21 cellular contexts compared by ENCODE assay signal in the genomic region with DNA sequence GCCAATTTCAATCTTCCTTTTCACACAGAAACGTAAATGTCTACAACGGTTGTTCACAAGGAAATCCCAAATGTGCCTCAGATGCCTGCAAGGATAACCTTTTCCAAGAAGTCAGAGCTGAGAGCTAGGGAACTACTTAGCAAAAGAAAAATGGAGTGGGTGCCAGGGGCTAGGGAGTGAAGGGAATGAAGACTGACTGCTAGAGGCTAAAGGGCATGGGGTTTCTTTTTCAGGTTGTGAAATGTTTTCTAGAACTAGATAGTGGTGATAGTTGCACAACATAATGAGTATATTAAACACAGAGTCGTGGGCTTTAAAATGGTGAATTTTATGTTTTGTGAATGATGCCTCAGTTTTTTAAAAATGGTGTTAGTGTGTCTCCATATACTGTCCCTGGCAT. TPM values are rescaled to one million over a fixed set of nuclear protein-coding genes. Genes with fewer than 3 reads are reported as not detected.
DNase-seq lines count a peak whose midpoint lies in the region; ATAC-seq and TF ChIP-seq lines count a peak whose summit lies in the region.
"Had no signal": no experiment of that assay in that cellular context is flagged by ENCODE, and none has a peak within 500 bp of the region (broad histone marks: within the 10 kb centered on the region; RNA-seq: fewer than 3 reads in every experiment).

No MANE protein-coding gene starts in this region.

- no peak overlapping the region for H2BK12ac ChIP-seq in trophoblast cell (ENCODE audit: low read length)

- no CpG with 5 or more reads among the region's 3 CpGs for WGBS in trophoblast cell (ENCODE audit: extremely low coverage, insufficient coverage, insufficient read length)

- peaks cover 0 to 1% of the 10 kb centered on the region in 2 experiments for H3K36me3 ChIP-seq in trophoblast cell (ENCODE audit: control insufficient read depth in 1 of 2, insufficient read depth in 2 of 2, low read length in 2 of 2)
- H3K36me3 ChIP-seq: cardiac muscle cell, left lung, MG63, right atrium auricular region had no signal

- no peak overlapping the region for H3K4me2 ChIP-seq in trophoblast cell (ENCODE audit: low read length)

- CTCF ChIA-PET in RWPE1 (lab: Yijun Ruan, JAX): no interaction called here

- POLR2A ChIA-PET in RWPE1 (lab: Yijun Ruan, JAX; ENCODE audit: low non-redundant PET): no interaction called here

- no peak for TF ChIP-seq CTCF in RWPE1 (conservative IDR thresholded peaks at IDR 0.05; ENCODE audit: low read depth)

- H3K79me1 ChIP-seq in trophoblast cell (ENCODE audit: low read length): no peaks in the 10 kb centered on the region

- intact Hi-C loops in posterior vena cava (cut with DNase I): no loop called here

- no peak overlapping the region for H3K4ac ChIP-seq in trophoblast cell (ENCODE audit: low read depth, low read length)

- peak overlapping the region; percentile 37 for H4K91ac ChIP-seq in trophoblast cell (ENCODE audit: low read depth, low read length)

- H3K14ac ChIP-seq in trophoblast cell (ENCODE audit: low read length): no peak overlapping the region

- H3K9me3 ChIP-seq in trophoblast cell (ENCODE audit: insufficient read depth, low read depth, low read length): no peaks in the 10 kb centered on the region
- H3K9me3 ChIP-seq: left lung, MG63, right atrium auricular region had no signal

- H2BK120ac ChIP-seq in trophoblast cell (ENCODE audit: insufficient read depth, low read length, poor library complexity): no peak overlapping the region

- no peak overlapping the region for H3K27ac ChIP-seq in trophoblast cell (ENCODE audit: low read depth, low read length)
- no peak overlapping the region for H3K27ac ChIP-seq in RWPE1
- H3K27ac ChIP-seq: cardiac muscle cell, left lung, right atrium auricular region had no signal

- peaks cover 3 to 5% of the 10 kb centered on the region in 2 experiments for H3K4me1 ChIP-seq in trophoblast cell (ENCODE audit: control insufficient read depth in 1 of 2, insufficient read depth in 2 of 2, low read length in 2 of 2)
- H3K4me1 ChIP-seq: right atrium auricular region had no signal

- no peak overlapping the region for H2AK5ac ChIP-seq in trophoblast cell (ENCODE audit: low read length)

- no peak overlapping the region for H3K18ac ChIP-seq in trophoblast cell (ENCODE audit: low read length)

- no peak overlapping the region for H2BK5ac ChIP-seq in trophoblast cell (ENCODE audit: low read depth, low read length, poor library complexity)

- DNase-seq in GF-D8 (lab: John Stamatoyannopoulos, UW) (peak; percentile 0), OCI-M1 (lab: John Stamatoyannopoulos, UW) (peak; percentile 19), fibroblast of gingiva (ENCODE audit: low read depth) (peak; percentile 56), trophoblast cell (peak; percentile 69 to 82), posterior vena cava (ENCODE audit: low spot score) (no peak), RWPE1 (ENCODE audit: low spot score) (no peak)
- DNase-seq: activated naive CD4-positive, alpha-beta T cell treated with anti-CD3 and anti-CD28 coated beads, Interleukin-2, amount 10 ng/mL, durations not matched to agents 7 days and 5 days; anterior cingulate cortex; CD4-positive, alpha-beta memory T cell; head of caudate nucleus; left lung; MG63; naive B cell; NCI-H2171; NCI-H526; stimulated activated naive CD4-positive, alpha-beta T cell treated with Interleukin-2 at 50 U/mL for 16 hours; T-helper 9 cell had no signal

- H3K27me3 ChIP-seq in trophoblast cell (ENCODE audit: insufficient read depth, low read length): no peaks in the 10 kb centered on the region
- H3K27me3 ChIP-seq: cardiac muscle cell, left lung, MG63, right atrium auricular region had no signal

- no peak overlapping the region for H3K9ac ChIP-seq in trophoblast cell (ENCODE audit: low read length)

- ATAC-seq in GM19467 (IDR thresholded peaks at IDR 0.05; ENCODE audit: unreplicated experiment): no peak
- ATAC-seq: left lung, WTC11 had no signal

- no peak overlapping the region for H4K8ac ChIP-seq in trophoblast cell (ENCODE audit: low read depth, low read length)

- H2AFZ ChIP-seq in trophoblast cell (ENCODE audit: insufficient read depth, low read length, poor library complexity): no peak overlapping the region

- no peak overlapping the region for H3K4me3 ChIP-seq in trophoblast cell (ENCODE audit: low read depth, low read length)
- H3K4me3 ChIP-seq: cardiac muscle cell, left lung, MG63, right atrium auricular region had no signal

- H3K23ac ChIP-seq in trophoblast cell (ENCODE audit: low read length): no peak overlapping the region

- H4K12ac ChIP-seq in trophoblast cell (ENCODE audit: low read depth, low read length): no peak overlapping the region

- peaks cover under 1% of the 10 kb centered on the region for H3K79me2 ChIP-seq in trophoblast cell (ENCODE audit: control insufficient read depth, insufficient read depth, low read length, poor library complexity)

RNA-seq across cellular contexts. Expression of a gene that starts 53.4 kb away (rescaled TPM):
- polyA plus RNA-seq in trophoblast cell (2013): 4.9 and 5.1 TPM in 2 replicates
- total RNA-seq in posterior vena cava: 10 to 100 TPM; 44.0 to 48.0 TPM

Comparison
In these comparisons a context has a peak if more than half of its experiments do, and no peak if none do; other contexts are left out.
1. DNase-seq: peak in GF-D8 (single experiment), OCI-M1 (single experiment), fibroblast of gingiva (single experiment) and trophoblast cell (2 of 2); none in posterior vena cava (single experiment) and RWPE1 (single experiment).